Comparison of ENCODE assay signal across 9 cellular contexts in genomic region chr12:68420225-68421008, GRCh38.
DNase-seq lines count a peak whose midpoint lies in the region; ATAC-seq and TF ChIP-seq lines count a peak whose summit lies in the region.
"Had no signal": no experiment of that assay in that cellular context is flagged by ENCODE, and none has a peak within 500 bp of the region (broad histone marks: within the 10 kb centered on the region; RNA-seq: fewer than 3 reads in every experiment).

No MANE protein-coding gene starts in this region.

- H3K4me3 ChIP-seq in endodermal cell (ENCODE audit: low read length) (no peak overlapping the region), vagina (peak overlapping the region in 1 of 2 donors; percentile 16)

- no peaks in the 10 kb centered on the region for H3K27me3 Mint-ChIP-seq in activated naive CD4-positive, alpha-beta T cell treated with anti-CD3 and anti-CD28 coated beads for 36 hours (ENCODE audit: low read depth)
- H3K27me3 Mint-ChIP-seq in endodermal cell (ENCODE audit: insufficient read depth) (no peaks in the 10 kb centered on the region), nephron progenitor cell (ENCODE audit: low read depth, poor library complexity) (peaks cover 2% of the 10 kb centered on the region)

- H3K9me3 ChIP-seq in endodermal cell (ENCODE audit: control insufficient read depth, low read length) = no peaks in the 10 kb centered on the region
- no peaks in the 10 kb centered on the region for H3K9me3 ChIP-seq in vagina

- H3K4me1 Mint-ChIP-seq in activated naive CD4-positive, alpha-beta T cell treated with anti-CD3 and anti-CD28 coated beads for 36 hours (ENCODE audit: low read depth) = peaks cover 8% of the 10 kb centered on the region
- no peaks in the 10 kb centered on the region for H3K4me1 Mint-ChIP-seq in endodermal cell
- H3K4me1 Mint-ChIP-seq in nephron progenitor cell = peaks cover 17% of the 10 kb centered on the region

- H3K9me3 Mint-ChIP-seq in activated naive CD4-positive, alpha-beta T cell treated with anti-CD3 and anti-CD28 coated beads, Interleukin-2, amount 50 U/mL, for 72 hours = peaks cover 0 to 7% of the 10 kb centered on the region in 2 donors
- H3K9me3 Mint-ChIP-seq in activated naive CD4-positive, alpha-beta T cell treated with anti-CD3 and anti-CD28 coated beads for 36 hours = no peaks in the 10 kb centered on the region
- H3K9me3 Mint-ChIP-seq in endodermal cell = peaks cover 18% of the 10 kb centered on the region
- peaks cover 3% of the 10 kb centered on the region for H3K9me3 Mint-ChIP-seq in nephron progenitor cell

- WGBS in endodermal cell (ENCODE audit: insufficient coverage in 1 of 2, insufficient read length in 1 of 2), 2 experiments = 67 to 85% methylated on average over 9 to 11 of the region's 11 CpGs

- intact Hi-C loops in activated naive CD4-positive, alpha-beta T cell treated with anti-CD3 and anti-CD28 coated beads for 36 hours (cut with micrococcal nuclease) = no loop called here
- intact Hi-C loops in vagina (cut with DNase I) = no loop called here

- no peak for DNase-seq in activated naive CD4-positive, alpha-beta T cell treated with anti-CD3 and anti-CD28 coated beads, Interleukin-2, amount 50 U/mL, for 72 hours (ENCODE audit: low spot score in 2 of 2)
- no peak for DNase-seq in activated naive CD4-positive, alpha-beta T cell treated with anti-CD3 and anti-CD28 coated beads for 36 hours
- DNase-seq in endodermal cell (no peak), nephron progenitor cell (no peak), vagina (ENCODE audit: extremely low spot score in 2 of 2) (no peak), HK-2 (ENCODE audit: unreplicated experiment) (no peak)
- DNase-seq: stimulated activated CD4-positive, alpha-beta T cell treated with anti-CD3 and anti-CD28 coated beads, Interleukin-4, amount 100 ng/mL, for 24 hours had no signal

- peaks cover 0 to 4% of the 10 kb centered on the region in 2 donors for H3K36me3 Mint-ChIP-seq in activated naive CD4-positive, alpha-beta T cell treated with anti-CD3 and anti-CD28 coated beads, Interleukin-2, amount 50 U/mL, for 72 hours
- no peaks in the 10 kb centered on the region for H3K36me3 Mint-ChIP-seq in activated naive CD4-positive, alpha-beta T cell treated with anti-CD3 and anti-CD28 coated beads for 36 hours (ENCODE audit: low read depth)
- no peaks in the 10 kb centered on the region for H3K36me3 Mint-ChIP-seq in endodermal cell (ENCODE audit: low read depth)
- no peaks in the 10 kb centered on the region for H3K36me3 Mint-ChIP-seq in nephron progenitor cell (ENCODE audit: low read depth)

- H3K4me3 Mint-ChIP-seq in activated naive CD4-positive, alpha-beta T cell treated with anti-CD3 and anti-CD28 coated beads for 36 hours = no peak overlapping the region
- H3K4me3 Mint-ChIP-seq in endodermal cell (no peak overlapping the region), nephron progenitor cell (no peak overlapping the region)

- no peak overlapping the region for H3K9ac ChIP-seq in endodermal cell (ENCODE audit: extremely low read depth, low read length, poor library complexity, severe bottlenecking)

- peak; percentile 43 to 64 for ATAC-seq in activated naive CD4-positive, alpha-beta T cell treated with anti-CD3 and anti-CD28 coated beads, Interleukin-2, amount 50 U/mL, for 72 hours
- ATAC-seq in GM18873 (IDR thresholded peaks at IDR 0.05; ENCODE audit: low FRiP score, unreplicated experiment) (no peak), HG03439 (IDR thresholded peaks at IDR 0.05; ENCODE audit: unreplicated experiment) (no peak)

- TF ChIP-seq CTCF in endodermal cell (conservative IDR thresholded peaks at IDR 0.05) (no peak), nephron progenitor cell (IDR thresholded peaks at IDR 0.05) (no peak), vagina (IDR thresholded peaks at IDR 0.05) (no peak)

- H3K36me3 ChIP-seq in endodermal cell (ENCODE audit: control insufficient read depth, insufficient read depth, low read length) (no peaks in the 10 kb centered on the region), vagina (no peaks in the 10 kb centered on the region)

- H3K27ac Mint-ChIP-seq in activated naive CD4-positive, alpha-beta T cell treated with anti-CD3 and anti-CD28 coated beads, Interleukin-2, amount 50 U/mL, for 72 hours = peak overlapping the region in 1 of 2 donors; percentile 79
- no peak overlapping the region for H3K27ac Mint-ChIP-seq in activated naive CD4-positive, alpha-beta T cell treated with anti-CD3 and anti-CD28 coated beads for 36 hours
- H3K27ac Mint-ChIP-seq in endodermal cell = no peak overlapping the region
- peak overlapping the region; percentile 13 for H3K27ac Mint-ChIP-seq in nephron progenitor cell

- H3K27me3 ChIP-seq in endodermal cell (ENCODE audit: control insufficient read depth, insufficient read depth, low read length, poor library complexity, severe bottlenecking) = no peaks in the 10 kb centered on the region
- H3K27me3 ChIP-seq in vagina = no peaks in the 10 kb centered on the region

- no peaks in the 10 kb centered on the region for H3K4me1 ChIP-seq in endodermal cell (ENCODE audit: control insufficient read depth, insufficient read depth, low read length)
- peaks cover 15% of the 10 kb centered on the region for H3K4me1 ChIP-seq in vagina

- CTCF ChIA-PET in activated naive CD4-positive, alpha-beta T cell treated with anti-CD3 and anti-CD28 coated beads for 36 hours (lab: Charles Lee) = interaction anchor here (0.7 kb wide), 1 partner anchor 145 kb away, joined by 3 read pairs; no protein-coding TSS in a partner anchor

- TF ChIP-seq POLR2A in vagina (IDR thresholded peaks at IDR 0.05) = no peak

- H3K27ac ChIP-seq in endodermal cell (ENCODE audit: low read depth, low read length) = peak overlapping the region; percentile 75
- peak overlapping the region; percentile 67 for H3K27ac ChIP-seq in vagina

Comparison
In these comparisons a context has a peak if more than half of its experiments do, and no peak if none do; other contexts are left out.
1. ATAC-seq: peak in activated naive CD4-positive, alpha-beta T cell treated with anti-CD3 and anti-CD28 coated beads, Interleukin-2, amount 50 U/mL, for 72 hours (2 of 2); none in GM18873 (single experiment) and HG03439 (single experiment).